In genomic region chr3:79790177-79790576, GRCh38 we compare ENCODE assay signal across 8 cellular contexts. TPM values are rescaled to one million over a fixed set of nuclear protein-coding genes. Genes with fewer than 3 reads are reported as not detected.
DNase-seq lines count a peak whose midpoint lies in the region; ATAC-seq, FAIRE-seq and TF ChIP-seq lines count a peak whose summit lies in the region.
"Not testable (repeated sequence)": the region's sequence is repeated elsewhere in the genome, so short reads cannot be mapped to it uniquely, and the experiment has no call there.

No MANE protein-coding gene starts in this region.

- not testable (repeated sequence) for H3K4ac ChIP-seq in H1 (replicated peaks; ENCODE audit: insufficient read length, low read depth, low read length)

- not testable (repeated sequence) for H3K79me2 ChIP-seq in Karpas-422 (ENCODE audit: low read length); PC-3 (ENCODE audit: low read length); H1 (ENCODE audit: control insufficient read depth in 1 of 2, insufficient read depth in 2 of 2, low read length in 2 of 2); neural progenitor cell (ENCODE audit: low read depth)

- H3K9me3 Mint-ChIP-seq in neural progenitor cell: not testable (repeated sequence)

- not testable (repeated sequence) for H4K8ac ChIP-seq in H1 (ENCODE audit: extremely low read depth, insufficient read depth, low read length)

- not testable (repeated sequence) for TF ChIP-seq POLR2A in H1 (IDR thresholded peaks at IDR 0.05; ENCODE audit: control extremely low read depth in 1 of 2, low read depth in 2 of 2, low read length in 2 of 2)

- intact Hi-C loops in PC-3 (cut with micrococcal nuclease): not testable (repeated sequence)

- in situ Hi-C loops in astrocyte of the spinal cord (cut with HindIII; ENCODE audit: low sequenced_read_pairs): not testable (repeated sequence)

- H3K23me2 ChIP-seq in H1 (ENCODE audit: low read depth, low read length): not testable (repeated sequence)

- not testable (repeated sequence) for ATAC-seq in PC-3

- H3K9ac ChIP-seq in Karpas-422 (ENCODE audit: low read length); PC-3 (ENCODE audit: low read length); H1 (replicated peaks in 1 of 4; ENCODE audit: extremely low read depth in 1 of 4, low read depth in 3 of 4, low read length in 3 of 4); neural progenitor cell: not testable (repeated sequence)

- not testable (repeated sequence) for H3K4me1 Mint-ChIP-seq in neural progenitor cell

- H3K79me1 ChIP-seq in H1 (ENCODE audit: low read depth, low read length): not testable (repeated sequence)

- H3K27me3 Mint-ChIP-seq in neural progenitor cell (ENCODE audit: insufficient read depth, low read depth): not testable (repeated sequence)

- H2BK120ac ChIP-seq in H1 (replicated peaks; ENCODE audit: low read depth, low read length): not testable (repeated sequence)

- not testable (repeated sequence) for H3K27me3 ChIP-seq in BE2C; Karpas-422 (ENCODE audit: low read length); PC-3 (ENCODE audit: low read length); H1 (replicated peaks in 1 of 4; ENCODE audit: control insufficient read depth in 3 of 4, extremely low read depth in 1 of 4, insufficient read depth in 3 of 4, low read length in 3 of 4); neural progenitor cell

- BruUV-seq in PC-3 (replicated peaks; lab: Mats Ljungman, UMichigan): not testable (repeated sequence)

- not testable (repeated sequence) for H3K9me3 ChIP-seq in BE2C; Karpas-422 (ENCODE audit: low read length); PC-3 (ENCODE audit: low read length); H1 (ENCODE audit: insufficient read depth in 2 of 2, low read depth in 1 of 2, low read length in 1 of 2); neural progenitor cell (ENCODE audit: low read depth)

- POLR2A ChIA-PET in PC-3 (lab: Charles Lee; ENCODE audit: unreplicated experiment); H1 (lab: Charles Lee; ENCODE audit: partially characterized antibody): not testable (repeated sequence)

- H3K27ac ChIP-seq in Karpas-422 (ENCODE audit: low read length); PC-3 (ENCODE audit: low read length); H1 (ENCODE audit: low read depth, low read length); neural progenitor cell: not testable (repeated sequence)

- H3K4me2 ChIP-seq in Karpas-422 (ENCODE audit: low read depth, low read length, poor library complexity, severe bottlenecking); PC-3 (ENCODE audit: low read length); H1 (ENCODE audit: insufficient read depth in 1 of 2, low read depth in 2 of 2, low read length in 2 of 2); neural progenitor cell: not testable (repeated sequence)

- not testable (repeated sequence) for H3K9me2 ChIP-seq in Karpas-422 (replicated peaks; ENCODE audit: insufficient read depth, low read length); PC-3 (replicated peaks; ENCODE audit: low read length)

- H4K5ac ChIP-seq in H1 (ENCODE audit: insufficient read length, low read depth, low read length): not testable (repeated sequence)

- DNase-seq in BE2C (peak; percentile 35), Karpas-422 (peak; percentile 52), NCI-H82 (lab: John Stamatoyannopoulos, UW) (peak; percentile 1)
- DNase-seq in PC-3; astrocyte of the spinal cord (ENCODE audit: low read depth, low spot score); H1 (ENCODE audit: low read depth in 1 of 2, low spot score in 2 of 2); neural progenitor cell (ENCODE audit: low spot score): not testable (repeated sequence)

- WGBS in H1 (ENCODE audit: extremely low coverage in 1 of 2, insufficient coverage in 1 of 2, insufficient read length in 1 of 2, insufficient replicate concordance in 2 of 2, low coverage in 1 of 2, low lambda C conversion rate in 2 of 2, missing lambda C conversion rate in 1 of 2), 2 experiments: 94% methylated on average over 4 of the region's 4 CpGs; no CpG with 5 or more reads in 1 of the 2 experiments

- TF ChIP-seq CTCF in BE2C (IDR thresholded peaks at IDR 0.05; ENCODE audit: low read depth, low read length) (peak; percentile 49), GM12874 (IDR thresholded peaks at IDR 0.05; ENCODE audit: insufficient read depth, low read depth, low read length) (0 out of 2 replicates have a peak, but pooled peaks have one; percentile 2), PC-3 (conservative IDR thresholded peaks at IDR 0.05; ENCODE audit: low read depth, low read length) (peak; percentile 28; the same call in 1 of the 2 replicates), astrocyte of the spinal cord (IDR thresholded peaks at IDR 0.05; ENCODE audit: low read depth, low read length) (peak; percentile 6), H1 (IDR thresholded peaks at IDR 0.05; ENCODE audit: control extremely low read depth in 1 of 3, insufficient read depth in 1 of 3, low read depth in 1 of 3, low read length in 3 of 3) (peak in 2 of 3 experiments; percentile 20 to 26; a peak in 2 of 4 replicates), neural progenitor cell (IDR thresholded peaks at IDR 0.05) (peak; percentile 29)

- CTCF ChIA-PET in PC-3 (lab: Charles Lee): not testable (repeated sequence)
- CTCF ChIA-PET in H1 (lab: Charles Lee; ENCODE audit: partially characterized antibody): interaction anchor here (0.8 to 1.3 kb wide), 3 partner anchors 9 to 221 kb away, joined by 3 to 4 read pairs (median 3); no protein-coding TSS in a partner anchor

- FAIRE-seq in H1 (lab: Jason Lieb, UNC): not testable (repeated sequence)

- H2BK20ac ChIP-seq in H1 (ENCODE audit: low read length): not testable (repeated sequence)

- peak; percentile 49 to 50 for TF ChIP-seq RAD21 in H1 (IDR thresholded peaks at IDR 0.05 in 1 of 2, conservative IDR thresholded peaks at IDR 0.05 in 1 of 2; ENCODE audit: low read depth in 2 of 2, low read length in 2 of 2)

- not testable (repeated sequence) for H3K27ac Mint-ChIP-seq in neural progenitor cell

- H3K4me1 ChIP-seq in BE2C; Karpas-422 (ENCODE audit: low read length); PC-3 (ENCODE audit: insufficient read depth, low read length); H1 (replicated peaks in 1 of 4; ENCODE audit: control insufficient read depth in 3 of 4, insufficient read depth in 4 of 4, low read length in 3 of 4); neural progenitor cell: not testable (repeated sequence)

- H3K36me3 ChIP-seq in BE2C; Karpas-422 (ENCODE audit: insufficient read depth, low read length); PC-3 (ENCODE audit: low read depth, low read length); H1 (ENCODE audit: control insufficient read depth in 2 of 4, insufficient read depth in 4 of 4, low read length in 3 of 4); neural progenitor cell: not testable (repeated sequence)

- H3F3A ChIP-seq in PC-3 (ENCODE audit: low read length, unreplicated experiment); neural progenitor cell (ENCODE audit: low read depth): not testable (repeated sequence)

- H2BK15ac ChIP-seq in H1 (ENCODE audit: low read length): not testable (repeated sequence)

- not testable (repeated sequence) for H2BK12ac ChIP-seq in H1 (ENCODE audit: low read depth, low read length)

- not testable (repeated sequence) for TF ChIP-seq EP300 in H1 (IDR thresholded peaks at IDR 0.05; ENCODE audit: borderline replicate concordance in 1 of 2, low read depth in 2 of 2, low read length in 2 of 2)

- not testable (repeated sequence) for H4K20me1 ChIP-seq in Karpas-422 (ENCODE audit: insufficient read depth, low read depth, low read length); PC-3 (ENCODE audit: low read length); H1 (replicated peaks in 1 of 2; ENCODE audit: control insufficient read depth in 1 of 2, insufficient read depth in 2 of 2, low read length in 2 of 2); neural progenitor cell (ENCODE audit: low read depth)

- not testable (repeated sequence) for H3K36me3 Mint-ChIP-seq in neural progenitor cell

- H3K4me3 Mint-ChIP-seq in neural progenitor cell: not testable (repeated sequence)

- H3K14ac ChIP-seq in H1 (ENCODE audit: insufficient read length): not testable (repeated sequence)

- not testable (repeated sequence) for H2AK5ac ChIP-seq in H1 (ENCODE audit: low read depth, low read length)

- not testable (repeated sequence) for H2BK5ac ChIP-seq in H1 (ENCODE audit: low read depth, low read length)

- not testable (repeated sequence) for H3K18ac ChIP-seq in H1 (ENCODE audit: extremely low read depth, low read length)

- H3K23ac ChIP-seq in H1 (ENCODE audit: insufficient read length): not testable (repeated sequence)

- not testable (repeated sequence) for H4K91ac ChIP-seq in H1 (replicated peaks; ENCODE audit: insufficient read length, low read length)

- H3K56ac ChIP-seq in H1 (replicated peaks; ENCODE audit: insufficient read length, low read depth, low read length): not testable (repeated sequence)

- H3K4me3 ChIP-seq in BE2C (ENCODE audit: low read depth, low read length); Karpas-422 (ENCODE audit: low read length); PC-3 (ENCODE audit: low read length); astrocyte of the spinal cord (ENCODE audit: low read depth, low read length); H1 (ENCODE audit: extremely low read depth in 1 of 4, insufficient read depth in 2 of 4, low read depth in 3 of 4, low read length in 4 of 4); neural progenitor cell: not testable (repeated sequence)

- H2AFZ ChIP-seq in Karpas-422 (ENCODE audit: low read length); PC-3 (ENCODE audit: low read length); H1 (ENCODE audit: low read length); neural progenitor cell (replicated peaks): not testable (repeated sequence)

RNA-seq across cellular contexts. Expression of gene ROBO1, which starts 22.4 kb away (rescaled TPM):
- polyA plus RNA-seq in BE2C (2012; ENCODE audit: insufficient read depth, insufficient read length, low read depth): 140 TPM
- total RNA-seq in Karpas-422 (2014; rRNA removed; shearing (Covaris generic); ENCODE audit: low replicate concordance): 0.07 TPM in 1 of 2 replicates, not detected in the other
- total RNA-seq in PC-3 (2014; rRNA removed) (35.5 and 46.2 TPM in 2 replicates), neural progenitor cell (ENCODE audit: low replicate concordance) (168 and 169 TPM in 2 replicates)
- total RNA-seq in H1 (2021; fragmentation: NEBNext Ultra II Directional; extraction: Animal tissue kit (Norgen Biotek cat#: 25700)): 91.0 and 93.6 TPM in 2 replicates
- 36.4 and 51.4 TPM in 2 replicates for polyA plus RNA-seq in H1 (2011; rRNA removed)
- polyA plus RNA-seq in H1 (2011; cell fraction: cytosol; rRNA removed): 48.4 TPM
- polyA plus RNA-seq in H1 (2011; cell fraction: nucleus; rRNA removed): 75.6 TPM
- 122 to 161 TPM (median 138 TPM) in 4 replicates for polyA plus RNA-seq in H1 (2012, experiment 1 of 2)
- 2.8 TPM for polyA plus RNA-seq in H1 (2012, experiment 2 of 2)
- polyA plus RNA-seq in H1 (2013, experiment 1 of 2): 115 TPM
- polyA plus RNA-seq in H1 (2013, experiment 2 of 2): 114 TPM
- polyA minus RNA-seq in H1 (2011; rRNA and poly(A)+ RNA removed): 126 and 225 TPM in 2 replicates
- 70.0 TPM for polyA minus RNA-seq in H1 (2011; cell fraction: cytosol; rRNA and poly(A)+ RNA removed)
- 146 TPM for polyA minus RNA-seq in H1 (2011; cell fraction: nucleus; rRNA and poly(A)+ RNA removed)

Comparison
In these comparisons a context has a peak if more than half of its experiments do, and no peak if none do; other contexts are left out.
1. RNA of gene ROBO1, which starts 22.4 kb away (total RNA-seq): 168 to 169 TPM in neural progenitor cell, 91.0 to 93.6 TPM in H1 and 35.5 to 46.2 TPM in PC-3; 0.07 TPM in Karpas-422; every median in the first group is over 10 times any median in the second.
2. Peak in every context shown above with its lines, with median percentiles within 50 percentile points of each other: CTCF ChIP-seq.